ENCODE assay signal across 10 cellular contexts in the genomic region with DNA sequence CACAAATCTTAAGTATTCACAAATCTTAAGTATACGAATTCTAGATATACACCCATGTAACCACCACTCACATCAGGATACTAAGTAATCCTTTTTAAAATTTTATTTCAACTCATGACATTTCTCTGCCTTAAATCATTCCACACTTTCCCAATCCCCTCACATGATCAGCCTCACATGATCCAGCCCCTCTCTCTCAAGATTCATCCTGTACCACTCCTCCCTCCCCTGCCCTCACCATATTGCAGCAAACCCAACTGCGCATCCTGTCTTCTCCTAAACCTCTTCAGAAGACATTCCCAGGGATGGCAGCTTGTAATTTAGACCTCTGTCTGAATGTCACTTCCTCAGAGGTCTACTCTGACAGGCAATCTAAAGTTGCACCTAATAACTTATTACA. TPM values are rescaled to one million over a fixed set of nuclear protein-coding genes. Genes with fewer than 3 reads are reported as not detected.
DNase-seq lines count a peak whose midpoint lies in the region; TF ChIP-seq lines count a peak whose summit lies in the region.
"Had no signal": no experiment of that assay in that cellular context is flagged by ENCODE, and none has a peak within 500 bp of the region (broad histone marks: within the 10 kb centered on the region; RNA-seq: fewer than 3 reads in every experiment).

No MANE protein-coding gene starts in this region.

- H3K27ac ChIP-seq in trophoblast cell (ENCODE audit: low read depth, low read length) (peak overlapping the region; percentile 36), left ventricle myocardium inferior (replicated peaks) (no peak overlapping the region)

- no peak overlapping the region for H2AFZ ChIP-seq in trophoblast cell (ENCODE audit: insufficient read depth, low read length, poor library complexity)

- peak overlapping the region; percentile 25 for H4K91ac ChIP-seq in trophoblast cell (ENCODE audit: low read depth, low read length)

- intact Hi-C loops in left ventricle myocardium inferior (cut with micrococcal nuclease), result no loop called here

- TF ChIP-seq CTCF in epithelial cell of esophagus (IDR thresholded peaks at IDR 0.05; ENCODE audit: insufficient read depth, low read depth, low read length, missing control alignments) (no peak), left ventricle myocardium inferior (IDR thresholded peaks at IDR 0.05; ENCODE audit: borderline replicate concordance) (no peak)

- H3K4ac ChIP-seq in trophoblast cell (ENCODE audit: low read depth, low read length), result no peak overlapping the region

- no peak overlapping the region for H3K23ac ChIP-seq in trophoblast cell (ENCODE audit: low read length)

- H3K27me3 ChIP-seq in NT2/D1 (ENCODE audit: insufficient read depth, insufficient read length) (no peaks in the 10 kb centered on the region), trophoblast cell (ENCODE audit: insufficient read depth, low read length) (no peaks in the 10 kb centered on the region), left ventricle myocardium inferior (ENCODE audit: low read depth) (peaks cover 15% of the 10 kb centered on the region)

- peaks cover 19% of the 10 kb centered on the region for H3K4me1 Mint-ChIP-seq in T-helper 2 cell treated with Interferon-gamma antibody and Interleukin-4, amounts not matched to agents 5 μg/mL and 100 μg/mL, for 36 hours (ENCODE audit: low read depth)

- peaks cover 14% of the 10 kb centered on the region for H3K79me1 ChIP-seq in trophoblast cell (ENCODE audit: low read length)

- no peak overlapping the region for H2BK120ac ChIP-seq in trophoblast cell (ENCODE audit: insufficient read depth, low read length, poor library complexity)

- H3K14ac ChIP-seq in trophoblast cell (ENCODE audit: low read length), result no peak overlapping the region

- H3K4me3 Mint-ChIP-seq in T-helper 2 cell treated with Interferon-gamma antibody and Interleukin-4, amounts not matched to agents 5 μg/mL and 100 μg/mL, for 36 hours, result peak overlapping the region; percentile 13

- H2AK5ac ChIP-seq in trophoblast cell (ENCODE audit: low read length), result no peak overlapping the region

- H3K4me2 ChIP-seq in trophoblast cell (ENCODE audit: low read length), result peak overlapping the region; percentile 49

- H3K36me3 ChIP-seq in NT2/D1 (ENCODE audit: insufficient read depth, insufficient read length, low read length) (peaks cover 26% of the 10 kb centered on the region), trophoblast cell (ENCODE audit: control insufficient read depth in 1 of 2, insufficient read depth in 2 of 2, low read length in 2 of 2) (peaks cover 3 to 5% of the 10 kb centered on the region in 2 experiments), left ventricle myocardium inferior (peaks cover 7% of the 10 kb centered on the region)

- peaks cover 20% of the 10 kb centered on the region for H3K36me3 Mint-ChIP-seq in T-helper 2 cell treated with Interferon-gamma antibody and Interleukin-4, amounts not matched to agents 5 μg/mL and 100 μg/mL, for 36 hours (ENCODE audit: low read depth)

- no peak overlapping the region for H4K8ac ChIP-seq in trophoblast cell (ENCODE audit: low read depth, low read length)

- H3K18ac ChIP-seq in trophoblast cell (ENCODE audit: low read length), result no peak overlapping the region

- H3K27ac Mint-ChIP-seq in T-helper 2 cell treated with Interferon-gamma antibody and Interleukin-4, amounts not matched to agents 5 μg/mL and 100 μg/mL, for 36 hours, result no peak overlapping the region

- peaks cover 18% of the 10 kb centered on the region for H3K79me2 ChIP-seq in trophoblast cell (ENCODE audit: control insufficient read depth, insufficient read depth, low read length, poor library complexity)

- DNase-seq in T-helper 2 cell treated with Interferon-gamma antibody and Interleukin-4, amounts not matched to agents 5 μg/mL and 100 μg/mL, for 36 hours (ENCODE audit: low spot score), result no peak
- no peak for DNase-seq in T-helper 2 cell
- peak; percentile 46 for DNase-seq in NT2/D1 (ENCODE audit: low read depth, low spot score)
- DNase-seq in epithelial cell of esophagus (ENCODE audit: low read depth), result peak; percentile 15
- no peak for DNase-seq in trophoblast cell
- DNase-seq in DMS153 (lab: John Stamatoyannopoulos, UW), result no peak
- no peak for DNase-seq in left ventricle myocardium inferior
- DNase-seq in activated gamma-delta T cell (lab: John Stamatoyannopoulos, UW), result no peak
- DNase-seq: NCI-H2107 had no signal

- no peak overlapping the region for H4K12ac ChIP-seq in trophoblast cell (ENCODE audit: low read depth, low read length)

- no peaks in the 10 kb centered on the region for H3K4me1 ChIP-seq in NT2/D1 (ENCODE audit: insufficient read depth, insufficient read length)
- peaks cover 6 to 14% of the 10 kb centered on the region in 2 experiments for H3K4me1 ChIP-seq in trophoblast cell (ENCODE audit: control insufficient read depth in 1 of 2, insufficient read depth in 2 of 2, low read length in 2 of 2)
- peaks cover 52% of the 10 kb centered on the region for H3K4me1 ChIP-seq in left ventricle myocardium inferior

- H2BK12ac ChIP-seq in trophoblast cell (ENCODE audit: low read length), result no peak overlapping the region

- H3K27me3 Mint-ChIP-seq in T-helper 2 cell treated with Interferon-gamma antibody and Interleukin-4, amounts not matched to agents 5 μg/mL and 100 μg/mL, for 36 hours (ENCODE audit: low read depth), result peaks cover 7% of the 10 kb centered on the region

- peak overlapping the region; percentile 25 for H3K9ac ChIP-seq in NT2/D1 (ENCODE audit: insufficient read length, low read depth)
- H3K9ac ChIP-seq in trophoblast cell (ENCODE audit: low read length), result peak overlapping the region; percentile 71

- H3K9me3 Mint-ChIP-seq in T-helper 2 cell treated with Interferon-gamma antibody and Interleukin-4, amounts not matched to agents 5 μg/mL and 100 μg/mL, for 36 hours, result no peaks in the 10 kb centered on the region
- H3K9me3 Mint-ChIP-seq: stimulated activated memory B cell treated with anti-CD40 and anti-IgM and Interleukin-4, amounts not matched to agents 10 μg/mL and 1 μg/mL and 100 μg/mL, for 72 hours had no signal

- H2BK5ac ChIP-seq in trophoblast cell (ENCODE audit: low read depth, low read length, poor library complexity), result no peak overlapping the region

- H3K4me3 ChIP-seq in NT2/D1 (ENCODE audit: insufficient read length, low read depth) (peak overlapping the region; percentile 99), epithelial cell of esophagus (ENCODE audit: low read length) (no peak overlapping the region), trophoblast cell (ENCODE audit: low read depth, low read length) (no peak overlapping the region), left ventricle myocardium inferior (no peak overlapping the region)

- H3K9me3 ChIP-seq in NT2/D1 (ENCODE audit: insufficient read depth, low read length) (no peaks in the 10 kb centered on the region), trophoblast cell (ENCODE audit: insufficient read depth, low read depth, low read length) (no peaks in the 10 kb centered on the region), left ventricle myocardium inferior (replicated peaks) (no peaks in the 10 kb centered on the region)

- WGBS in trophoblast cell (ENCODE audit: extremely low coverage, insufficient coverage, insufficient read length), result no CpG with 5 or more reads among the region's 2 CpGs

RNA-seq across cellular contexts. Expression of a gene that starts 1.7 kb away (rescaled TPM):
- polyA plus RNA-seq in trophoblast cell (2013), result 342 and 356 TPM in 2 replicates
- total RNA-seq in left ventricle myocardium inferior, result 390 TPM

RNA-seq across cellular contexts. Expression of a gene that starts 45.3 kb away (rescaled TPM):
- polyA plus RNA-seq in trophoblast cell (2013), result 2.8 and 5.7 TPM in 2 replicates
- 109 TPM for total RNA-seq in left ventricle myocardium inferior

RNA-seq across cellular contexts. Expression of a gene that starts 55.7 kb away (rescaled TPM):
- 4,184 and 4,236 TPM in 2 replicates for polyA plus RNA-seq in trophoblast cell (2013)
- 3.7 TPM for total RNA-seq in left ventricle myocardium inferior

Comparison
In these comparisons a context has a peak if more than half of its experiments do, and no peak if none do; other contexts are left out.
1. DNase-seq: peak in NT2/D1 (single experiment) and epithelial cell of esophagus (single experiment); none in T-helper 2 cell treated with Interferon-gamma antibody and Interleukin-4, amounts not matched to agents 5 μg/mL and 100 μg/mL, for 36 hours (single experiment), T-helper 2 cell (0 of 5), trophoblast cell (0 of 2), DMS153 (single experiment), left ventricle myocardium inferior (single experiment) and activated gamma-delta T cell (single experiment).